Comparison of ENCODE assay signal across 20 cellular contexts in genomic region chr4:40170588-40170987, GRCh38. TPM values are rescaled to one million over a fixed set of nuclear protein-coding genes. Genes with fewer than 3 reads are reported as not detected.
A peak's percentile ranks its signal among the peaks of the same experiment; 100 is the strongest.
DNase-seq lines count a peak whose midpoint lies in the region; ATAC-seq, FAIRE-seq and TF ChIP-seq lines count a peak whose summit lies in the region.
"Had no signal": no experiment of that assay in that cellular context is flagged by ENCODE, and none has a peak within 500 bp of the region (broad histone marks: within the 10 kb centered on the region; RNA-seq: fewer than 3 reads in every experiment).

No MANE protein-coding gene starts in this region.

- no peaks in the 10 kb centered on the region for H3K36me3 ChIP-seq in ovary
- H3K36me3 ChIP-seq: SJSA1, thoracic aorta had no signal

- H3K27ac ChIP-seq in ovary, result no peak overlapping the region
- H3K27ac ChIP-seq: foreskin keratinocyte, SJSA1, thoracic aorta had no signal

- no peak for TF ChIP-seq EP300 in ovary (IDR thresholded peaks at IDR 0.05)

- H3K27me3 ChIP-seq in ovary, result no peaks in the 10 kb centered on the region
- H3K27me3 ChIP-seq: foreskin keratinocyte, SJSA1 had no signal

- peaks cover 0 to 6% of the 10 kb centered on the region in 2 donors for H3K9me3 ChIP-seq in ovary
- H3K9me3 ChIP-seq: SJSA1 had no signal

- peak; percentile 97 for FAIRE-seq in islet of Langerhans (lab: Jason Lieb, UNC)
- FAIRE-seq: endometrium, H1 had no signal

- no peak overlapping the region for H3K4me3 ChIP-seq in ovary
- H3K4me3 ChIP-seq: SJSA1, thoracic aorta had no signal

- TF ChIP-seq CTCF in ovary (IDR thresholded peaks at IDR 0.05), result no peak

- TF ChIP-seq POLR2A in ovary (IDR thresholded peaks at IDR 0.05), result no peak

- DNase-seq in ovary (no peak), NCI-H187 (lab: John Stamatoyannopoulos, UW) (no peak), medulla oblongata (ENCODE audit: extremely low spot score) (no peak)
- DNase-seq in activated CD8-positive, alpha-beta memory T cell treated with anti-CD3 and anti-CD28 coated beads for 24 hours, result no peak
- DNase-seq: amniotic stem cell, foreskin keratinocyte, NCI-H2029 treated with DMSO at 0.1 percent for 48 hours, NCI-H510A treated with DMSO at 0.1 percent for 48 hours, nephron progenitor cell, OCI-M1 had no signal

- H3K4me1 ChIP-seq in ovary (ENCODE audit: insufficient read depth), result no peaks in the 10 kb centered on the region
- H3K4me1 ChIP-seq: foreskin keratinocyte, SJSA1 had no signal

- peak; percentile 83 for ATAC-seq in GM18511 (IDR thresholded peaks at IDR 0.05; ENCODE audit: unreplicated experiment)
- peak; percentile 55 for ATAC-seq in GM21381 (IDR thresholded peaks at IDR 0.05; ENCODE audit: unreplicated experiment)
- ATAC-seq in HG03097 (IDR thresholded peaks at IDR 0.05; ENCODE audit: low FRiP score, unreplicated experiment), result peak; percentile 76
- ATAC-seq: foreskin keratinocyte had no signal

- intact Hi-C loops in ovary (cut with DNase I), result no loop called here

RNA-seq across cellular contexts. Expression of gene RHOH, which starts 26.2 kb away (rescaled TPM):
- 1 to 10 TPM in 4 of 7 donors, under 1 TPM in 3; 0.56 to 3.2 (median 1.0) TPM for total RNA-seq in ovary
- under 1 TPM; 0.31 to 0.98 TPM for polyA plus RNA-seq in ovary
- total RNA-seq: foreskin keratinocyte, lung microvascular endothelial cell, M059J, SJSA1 had no signal
- polyA plus RNA-seq: foreskin keratinocyte had no signal
